37 cellular contexts compared by ENCODE assay signal in genomic region chr4:140735779-140736391, GRCh38. TPM values are rescaled to one million over a fixed set of nuclear protein-coding genes. Genes with fewer than 3 reads are reported as not detected.
"Had no signal": no experiment of that assay in that cellular context is flagged by ENCODE, and none has a peak within 500 bp of the region (broad histone marks: within the 10 kb centered on the region; RNA-seq: fewer than 3 reads in every experiment).

No MANE protein-coding gene starts in this region.

- ATAC-seq: effector memory CD8-positive, alpha-beta T cell; left colon; naive thymus-derived CD4-positive, alpha-beta T cell had no signal

- H3K27me3 ChIP-seq: ascending aorta, cardiac muscle cell, colonic mucosa, dorsolateral prefrontal cortex, heart left ventricle, pancreas, transverse colon, vagina had no signal

- H3K9me3 ChIP-seq: ascending aorta, colonic mucosa, heart left ventricle, pancreas, prostate gland, transverse colon, vagina had no signal

- H3K4me1 ChIP-seq: ascending aorta, colonic mucosa, transverse colon, vagina had no signal

- H3K27me3 Mint-ChIP-seq: brain had no signal

- H3K4me3 Mint-ChIP-seq: activated CD4-positive, alpha-beta memory T cell treated with anti-CD3 and anti-CD28 coated beads for 36 hours; activated CD4-positive, alpha-beta T cell treated with anti-CD3 and anti-CD28 coated beads, Interleukin-2, amount 10 ng/mL, durations not matched to agents 24 days and 14 days; activated naive CD4-positive, alpha-beta T cell treated with anti-CD3 and anti-CD28 coated beads, Interleukin-2, amount 10 ng/mL, durations not matched to agents 7 days and 5 days; activated naive CD8-positive, alpha-beta T cell treated with anti-CD3 and anti-CD28 coated beads, Interleukin-2, amount 10 ng/mL, durations not matched to agents 7 days and 5 days; activated T-cell treated with anti-CD3 and anti-CD28 coated beads, Interleukin-2, amount 50 U/mL, for 24 hours; brain; effector memory CD8-positive, alpha-beta T cell; immature natural killer cell; naive thymus-derived CD4-positive, alpha-beta T cell; T-helper 1 cell treated with Interleukin-12 subunit alpha and Interleukin-12 subunit beta and Interleukin-4 antibody, amounts not matched to agents 30 μg/mL and 1 μg/mL, for 36 hours had no signal

- H3K4me3 ChIP-seq: ascending aorta, cardiac muscle cell, colonic mucosa, dorsolateral prefrontal cortex, heart left ventricle, pancreas, prostate gland, smooth muscle cell, transverse colon, vagina had no signal

- DNase-seq: activated CD4-positive, alpha-beta memory T cell treated with anti-CD3 and anti-CD28 coated beads for 36 hours; activated CD4-positive, alpha-beta T cell treated with anti-CD3 and anti-CD28 coated beads, Interleukin-2, amount 10 ng/mL, durations not matched to agents 24 days and 14 days; activated CD4-positive, CD25-positive, alpha-beta regulatory T cell treated with anti-CD3 and anti-CD28 coated beads, Interleukin-2, amount 50 U/mL, for 72 hours; activated CD8-positive, alpha-beta memory T cell treated with anti-CD3 and anti-CD28 coated beads, Interleukin-2, amount 50 U/mL, for 48 hours; activated gamma-delta T cell; activated naive CD4-positive, alpha-beta T cell treated with anti-CD3 and anti-CD28 coated beads, Interleukin-2, amount 10 ng/mL, durations not matched to agents 7 days and 5 days; activated naive CD8-positive, alpha-beta T cell treated with anti-CD3 and anti-CD28 coated beads, Interleukin-2, amount 10 ng/mL, durations not matched to agents 7 days and 5 days; activated T-cell treated with anti-CD3 and anti-CD28 coated beads, Interleukin-2, amount 50 U/mL, for 24 hours; cerebellar nuclear complex; colonic mucosa; dorsolateral prefrontal cortex; effector memory CD8-positive, alpha-beta T cell; foreskin fibroblast; heart left ventricle; hypothalamus; immature natural killer cell; kidney; left colon; mesenchymal stem cell; naive thymus-derived CD4-positive, alpha-beta T cell; pancreas; retina; stimulated activated CD4-positive, alpha-beta T cell treated with anti-CD3 and anti-CD28 coated beads, Interleukin-1b, Interleukin-23, amount 100 ng/mL, for 48 hours; stimulated activated CD4-positive, alpha-beta T cell treated with anti-CD3 and anti-CD28 coated beads, Interleukin-4, amount 100 ng/mL, for 4 hours; stimulated activated CD8-positive, alpha-beta memory T cell treated with anti-CD3 and anti-CD28 coated beads, Interleukin-4, amount 100 ng/mL, for 48 hours; stimulated activated naive CD4-positive, alpha-beta T cell; SW 1271; T-helper 9 cell; transverse colon had no signal

- H3K36me3 ChIP-seq: ascending aorta, cardiac muscle cell, colonic mucosa, heart left ventricle, pancreas, prostate gland, transverse colon, vagina had no signal

- H3K36me3 Mint-ChIP-seq: activated CD4-positive, alpha-beta memory T cell treated with anti-CD3 and anti-CD28 coated beads for 36 hours; activated naive CD4-positive, alpha-beta T cell treated with anti-CD3 and anti-CD28 coated beads, Interleukin-2, amount 10 ng/mL, durations not matched to agents 7 days and 5 days; activated naive CD8-positive, alpha-beta T cell treated with anti-CD3 and anti-CD28 coated beads, Interleukin-2, amount 10 ng/mL, durations not matched to agents 7 days and 5 days; immature natural killer cell; naive thymus-derived CD4-positive, alpha-beta T cell had no signal

- H3K9me3 Mint-ChIP-seq: activated CD4-positive, alpha-beta memory T cell treated with anti-CD3 and anti-CD28 coated beads for 36 hours; activated CD4-positive, alpha-beta T cell treated with anti-CD3 and anti-CD28 coated beads, Interleukin-2, amount 10 ng/mL, durations not matched to agents 24 days and 14 days; activated naive CD4-positive, alpha-beta T cell treated with anti-CD3 and anti-CD28 coated beads, Interleukin-2, amount 10 ng/mL, durations not matched to agents 7 days and 5 days; activated naive CD8-positive, alpha-beta T cell treated with anti-CD3 and anti-CD28 coated beads, Interleukin-2, amount 10 ng/mL, durations not matched to agents 7 days and 5 days; activated T-cell treated with anti-CD3 and anti-CD28 coated beads, Interleukin-2, amount 50 U/mL, for 24 hours; brain; immature natural killer cell; T-helper 1 cell treated with Interleukin-12 subunit alpha and Interleukin-12 subunit beta and Interleukin-4 antibody, amounts not matched to agents 30 μg/mL and 1 μg/mL, for 36 hours had no signal

- H3K27ac ChIP-seq: ascending aorta, cardiac muscle cell, colonic mucosa, dorsolateral prefrontal cortex, heart left ventricle, pancreas, prostate gland, transverse colon, vagina, VCaP had no signal

- H3K27ac Mint-ChIP-seq: activated CD4-positive, alpha-beta memory T cell treated with anti-CD3 and anti-CD28 coated beads for 36 hours; activated CD4-positive, alpha-beta T cell treated with anti-CD3 and anti-CD28 coated beads, Interleukin-2, amount 10 ng/mL, durations not matched to agents 24 days and 14 days; activated naive CD4-positive, alpha-beta T cell treated with anti-CD3 and anti-CD28 coated beads, Interleukin-2, amount 10 ng/mL, durations not matched to agents 7 days and 5 days; activated naive CD8-positive, alpha-beta T cell treated with anti-CD3 and anti-CD28 coated beads, Interleukin-2, amount 10 ng/mL, durations not matched to agents 7 days and 5 days; activated T-cell treated with anti-CD3 and anti-CD28 coated beads, Interleukin-2, amount 50 U/mL, for 24 hours; effector memory CD8-positive, alpha-beta T cell; immature natural killer cell; naive thymus-derived CD4-positive, alpha-beta T cell; T-helper 1 cell treated with Interleukin-12 subunit alpha and Interleukin-12 subunit beta and Interleukin-4 antibody, amounts not matched to agents 30 μg/mL and 1 μg/mL, for 36 hours had no signal

- H3K4me1 Mint-ChIP-seq: activated CD4-positive, alpha-beta T cell treated with anti-CD3 and anti-CD28 coated beads, Interleukin-2, amount 10 ng/mL, durations not matched to agents 24 days and 14 days; activated naive CD4-positive, alpha-beta T cell treated with anti-CD3 and anti-CD28 coated beads, Interleukin-2, amount 10 ng/mL, durations not matched to agents 7 days and 5 days; activated naive CD8-positive, alpha-beta T cell treated with anti-CD3 and anti-CD28 coated beads, Interleukin-2, amount 10 ng/mL, durations not matched to agents 7 days and 5 days; immature natural killer cell had no signal

RNA-seq across cellular contexts. Expression of gene TBC1D9, which starts 20.3 kb away (rescaled TPM):
- total RNA-seq: activated CD4-positive, alpha-beta T cell treated with anti-CD3 and anti-CD28 coated beads, Interleukin-2, amount 10 ng/mL, durations not matched to agents 24 days and 14 days had no signal
